Comparison of ENCODE assay signal across 25 cellular contexts in the genomic region with DNA sequence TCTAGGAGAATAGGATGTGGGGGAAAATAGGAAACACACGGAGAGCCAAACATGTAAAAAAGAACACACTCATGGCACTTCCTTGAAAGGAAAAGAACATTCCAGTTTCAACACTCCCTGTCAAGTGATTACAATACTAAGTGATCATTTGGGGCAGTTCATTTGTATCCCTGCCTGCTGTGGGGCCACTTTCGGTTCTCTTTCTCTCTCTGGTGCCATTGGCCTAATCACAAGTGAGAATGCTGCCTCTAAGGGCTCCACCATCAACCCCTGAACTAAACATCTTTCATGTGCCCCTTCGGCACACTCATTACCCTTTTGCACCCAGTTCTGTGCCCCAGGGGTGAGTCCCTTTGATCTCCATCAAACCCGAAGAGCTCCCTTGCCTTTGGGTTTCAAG.
"Had no signal": no experiment of that assay in that cellular context is flagged by ENCODE, and none has a peak within 500 bp of the region (broad histone marks: within the 10 kb centered on the region; RNA-seq: fewer than 3 reads in every experiment).

No MANE protein-coding gene starts in this region.

- ATAC-seq: natural killer cell; psoas muscle; right cardiac atrium; right lobe of liver; stimulated activated effector memory CD8-positive, alpha-beta T cell treated with anti-CD3 and anti-CD28 coated beads, Interleukin-12 subunit alpha, Interleukin-12 subunit beta, amount 100 ng/mL, for 72 hours; stimulated activated naive B cell treated with anti-CD40 and anti-IgM and Interleukin-4, amounts not matched to agents 10 μg/mL and 1 μg/mL and 100 μg/mL, for 72 hours had no signal

- H3K36me3 ChIP-seq: neural progenitor cell, ovary, right lobe of liver, sigmoid colon, stomach, thoracic aorta, thyroid gland, upper lobe of left lung, vagina had no signal

- DNase-seq: natural killer cell; occipital lobe; ovary; posterior cingulate gyrus; psoas muscle; right cardiac atrium; right lobe of liver; sigmoid colon; small intestine; stimulated activated CD4-positive, alpha-beta T cell treated with anti-CD3 and anti-CD28 coated beads, Interleukin-15, amount 100 ng/mL, for 24 hours; stimulated activated CD4-positive, alpha-beta T cell treated with anti-CD3 and anti-CD28 coated beads, Interleukin-2, amount 100 ng/mL, for 24 hours; stimulated activated CD4-positive, alpha-beta T cell treated with anti-CD3 and anti-CD28 coated beads, Interleukin-2, amount 100 ng/mL, for 48 hours; stimulated activated CD4-positive, alpha-beta T cell treated with anti-CD3 and anti-CD28 coated beads, Interleukin-4, amount 100 ng/mL, for 24 hours; stimulated activated naive B cell treated with anti-CD40 and anti-IgM and Interleukin-4, amounts not matched to agents 10 μg/mL and 1 μg/mL and 100 μg/mL, for 72 hours; stimulated activated naive CD4-positive, alpha-beta T cell treated with Interleukin-2 at 50 U/mL for 16 hours; stomach; thyroid gland; trophoblast cell; upper lobe of left lung had no signal

- H3K9me3 ChIP-seq: ovary, psoas muscle, right lobe of liver, sigmoid colon, stomach, thoracic aorta, thyroid gland, upper lobe of left lung had no signal

- H3K79me2 ChIP-seq: parathyroid adenoma had no signal

- H3K4me3 ChIP-seq: neural progenitor cell, ovary, psoas muscle, right lobe of liver, sigmoid colon, stomach, thoracic aorta, thyroid gland, tibial nerve, upper lobe of left lung, vagina had no signal

- H3K4me1 ChIP-seq: neural progenitor cell, parathyroid adenoma, psoas muscle, right lobe of liver, sigmoid colon, stomach, thyroid gland, tibial nerve, upper lobe of left lung, vagina had no signal

- H2AFZ ChIP-seq: neural progenitor cell, parathyroid adenoma had no signal

- H3K9ac ChIP-seq: neural progenitor cell, parathyroid adenoma had no signal

- H3K27me3 ChIP-seq: neural progenitor cell, ovary, right lobe of liver, sigmoid colon, stomach, thyroid gland, tibial nerve, upper lobe of left lung, vagina had no signal

- H3K27ac ChIP-seq: neural progenitor cell, ovary, parathyroid adenoma, psoas muscle, right lobe of liver, sigmoid colon, stomach, thoracic aorta, thyroid gland, tibial nerve, upper lobe of left lung, vagina had no signal

- H3K4me2 ChIP-seq: neural progenitor cell had no signal
